ENCODE assay signal across 19 cellular contexts in genomic region chr5:178602752-178603151, GRCh38. TPM values are rescaled to one million over a fixed set of nuclear protein-coding genes. Genes with fewer than 3 reads are reported as not detected.
DNase-seq lines count a peak whose midpoint lies in the region; ATAC-seq and TF ChIP-seq lines count a peak whose summit lies in the region.
"Had no signal": no experiment of that assay in that cellular context is flagged by ENCODE, and none has a peak within 500 bp of the region (broad histone marks: within the 10 kb centered on the region; RNA-seq: fewer than 3 reads in every experiment).

No MANE protein-coding gene starts in this region.

- H3K36me3 ChIP-seq in fibroblast of lung (ENCODE audit: control insufficient read depth, insufficient read depth, low read length): peaks cover 2% of the 10 kb centered on the region
- peaks cover 45% of the 10 kb centered on the region for H3K36me3 ChIP-seq in muscle layer of colon (ENCODE audit: insufficient read depth, low read length)

- H3K27ac ChIP-seq in fibroblast of lung (ENCODE audit: insufficient read depth, low read length) (no peak overlapping the region), muscle layer of colon (ENCODE audit: low read depth, low read length) (peak overlapping the region; percentile 21)
- H3K27ac ChIP-seq: C4-2B, KMS-11, SJSA1 had no signal

- no peak overlapping the region for H2AFZ ChIP-seq in fibroblast of lung (ENCODE audit: low read length)

- H3K9me3 ChIP-seq in fibroblast of lung (ENCODE audit: control insufficient read depth, insufficient read depth, low read depth, low read length) (no peaks in the 10 kb centered on the region), muscle layer of colon (ENCODE audit: low read length) (no peaks in the 10 kb centered on the region)
- H3K9me3 ChIP-seq: SJSA1 had no signal

- TF ChIP-seq CTCF in fibroblast of lung (conservative IDR thresholded peaks at IDR 0.05 in 1 of 2, IDR thresholded peaks at IDR 0.05 in 1 of 2; ENCODE audit: low read depth in 1 of 2, low read length in 2 of 2): no peak

- H3K9ac ChIP-seq in fibroblast of lung (ENCODE audit: insufficient read depth, low read length) (no peak overlapping the region), muscle layer of colon (ENCODE audit: low read length) (no peak overlapping the region)
- H3K9ac ChIP-seq: KMS-11 had no signal

- ATAC-seq in effector memory CD8-positive, alpha-beta T cell (replicated peaks): no peak

- H3K79me2 ChIP-seq in fibroblast of lung (ENCODE audit: control insufficient read depth, insufficient read depth, low read length): no peaks in the 10 kb centered on the region

- H3K4me2 ChIP-seq in fibroblast of lung (ENCODE audit: extremely low read depth, insufficient read depth, low read length): no peak overlapping the region
- H3K4me2 ChIP-seq: KMS-11 had no signal

- peaks cover 76% of the 10 kb centered on the region for H3K36me3 Mint-ChIP-seq in effector memory CD8-positive, alpha-beta T cell (ENCODE audit: insufficient read depth)

- H3K4me1 Mint-ChIP-seq in effector memory CD8-positive, alpha-beta T cell (ENCODE audit: low read depth in 2 of 2): peaks cover 0 to 3% of the 10 kb centered on the region in 2 donors

- H3K27me3 Mint-ChIP-seq in effector memory CD8-positive, alpha-beta T cell: no peaks in the 10 kb centered on the region

- DNase-seq in EH (ENCODE audit: low read depth) (peak; percentile 78), RPMI7951 (ENCODE audit: low read depth) (peak; percentile 11), fibroblast of lung (ENCODE audit: low read depth in 2 of 2) (peak; percentile 39 to 51), NCI-H2081 treated with DMSO at 0.1 percent for 48 hours (lab: John Stamatoyannopoulos, UW) (no peak), NCI-H1092 treated with DMSO at 0.1 percent for 48 hours (lab: John Stamatoyannopoulos, UW) (no peak), NCI-H2227 treated with DMSO at 0.1 percent for 48 hours (lab: John Stamatoyannopoulos, UW) (no peak)
- no peak for DNase-seq in effector memory CD8-positive, alpha-beta T cell
- DNase-seq: COR-L47, DMS153, GOT3, NCI-H1417, NCI-H1930, NCI-H2171 treated with DMSO at 0.1 percent for 48 hours, NCI-H526 treated with DMSO at 0.1 percent for 48 hours, OCI-M1 had no signal

- H3K4me3 ChIP-seq in fibroblast of lung (replicated peaks in 1 of 4; ENCODE audit: control extremely low read depth in 1 of 4, insufficient read depth in 1 of 4, low read depth in 3 of 4, low read length in 4 of 4): no peak overlapping the region
- H3K4me3 ChIP-seq in muscle layer of colon (ENCODE audit: low read depth in 1 of 2, low read length in 2 of 2): no peak overlapping the region
- H3K4me3 ChIP-seq: SJSA1 had no signal

- H3K4me1 ChIP-seq in fibroblast of lung (ENCODE audit: control insufficient read depth, extremely low read depth, insufficient read depth, low read length) (no peaks in the 10 kb centered on the region), muscle layer of colon (ENCODE audit: insufficient read depth, low read length) (no peaks in the 10 kb centered on the region)
- H3K4me1 ChIP-seq: SJSA1 had no signal

- no peaks in the 10 kb centered on the region for H4K20me1 ChIP-seq in fibroblast of lung (ENCODE audit: control insufficient read depth, extremely low read depth, insufficient read depth, low read length)

- H3K27me3 ChIP-seq in fibroblast of lung (ENCODE audit: control insufficient read depth, insufficient read depth, low read length): no peaks in the 10 kb centered on the region
- H3K27me3 ChIP-seq in muscle layer of colon (ENCODE audit: control insufficient read depth in 1 of 2, insufficient read depth in 2 of 2, low read length in 2 of 2): no peaks in the 10 kb centered on the region
- H3K27me3 ChIP-seq: SJSA1 had no signal

- no peak overlapping the region for H3K27ac Mint-ChIP-seq in effector memory CD8-positive, alpha-beta T cell

- H3K9me3 Mint-ChIP-seq in effector memory CD8-positive, alpha-beta T cell: no peaks in the 10 kb centered on the region

- H3K4me3 Mint-ChIP-seq in effector memory CD8-positive, alpha-beta T cell: no peak overlapping the region

RNA-seq across cellular contexts. Expression of gene COL23A1, which starts 12.6 kb away (rescaled TPM):
- total RNA-seq in RPMI7951 (2014; rRNA removed; shearing (Covaris generic)): 0.12 and 0.39 TPM in 2 replicates
- total RNA-seq in fibroblast of lung: under 0.01 TPM in 1 of 2 replicates, not detected in the other
- not detected in 2 replicates for polyA plus RNA-seq in fibroblast of lung
- not detected in 2 replicates for polyA plus RNA-seq in fibroblast of lung (2012)
- polyA minus RNA-seq in fibroblast of lung (ENCODE audit: low replicate concordance): 0.11 TPM in 1 of 2 replicates, not detected in the other
- total RNA-seq: SJSA1 had no signal

RNA-seq across cellular contexts. Expression of gene CLK4, which starts 24.1 kb away (rescaled TPM):
- 13.9 TPM in 2 replicates for total RNA-seq in RPMI7951 (2014; rRNA removed; shearing (Covaris generic))
- 23.4 and 27.9 TPM in 2 replicates for total RNA-seq in fibroblast of lung
- 11.0 and 20.7 TPM in 2 replicates for polyA plus RNA-seq in fibroblast of lung
- 7.0 and 13.8 TPM in 2 replicates for polyA plus RNA-seq in fibroblast of lung (2012)
- 1.7 and 2.7 TPM in 2 replicates for polyA minus RNA-seq in fibroblast of lung (ENCODE audit: low replicate concordance)

Comparison
In these comparisons a context has a peak if more than half of its experiments do, and no peak if none do; other contexts are left out.
1. DNase-seq: peak in EH (single experiment), RPMI7951 (single experiment) and fibroblast of lung (2 of 2); none in NCI-H2081 treated with DMSO at 0.1 percent for 48 hours (single experiment), effector memory CD8-positive, alpha-beta T cell (0 of 3), NCI-H1092 treated with DMSO at 0.1 percent for 48 hours (single experiment) and NCI-H2227 treated with DMSO at 0.1 percent for 48 hours (single experiment).